25 cellular contexts compared by ENCODE assay signal in genomic region chr5:7827602-7828001, GRCh38. TPM values are rescaled to one million over a fixed set of nuclear protein-coding genes. Genes with fewer than 3 reads are reported as not detected.
DNase-seq lines count a peak whose midpoint lies in the region; ATAC-seq, FAIRE-seq and TF ChIP-seq lines count a peak whose summit lies in the region.
"Had no signal": no experiment of that assay in that cellular context is flagged by ENCODE, and none has a peak within 500 bp of the region (broad histone marks: within the 10 kb centered on the region; RNA-seq: fewer than 3 reads in every experiment).

No MANE protein-coding gene starts in this region.

- TF ChIP-seq CTCF in A673 (conservative IDR thresholded peaks at IDR 0.05; ENCODE audit: low read depth, low read length) (peak; percentile 45; the same call in 1 of the 2 replicates), astrocyte (IDR thresholded peaks at IDR 0.05; ENCODE audit: insufficient read depth, low read depth, low read length) (peak; percentile 36), right lobe of liver (IDR thresholded peaks at IDR 0.05) (no peak)

- H3K36me3 ChIP-seq in A673 (ENCODE audit: insufficient read depth, low read length, poor library complexity, severe bottlenecking) (no peaks in the 10 kb centered on the region), GM23248 (ENCODE audit: low read depth) (no peaks in the 10 kb centered on the region), astrocyte (ENCODE audit: insufficient read depth, low read length) (no peaks in the 10 kb centered on the region), right lobe of liver (no peaks in the 10 kb centered on the region)

- no peaks in the 10 kb centered on the region for H3K79me2 ChIP-seq in GM23248 (ENCODE audit: insufficient read depth)
- H3K79me2 ChIP-seq in astrocyte (ENCODE audit: insufficient read depth, low read length), result no peaks in the 10 kb centered on the region

- POLR2A ChIA-PET in A673 (lab: Charles Lee; ENCODE audit: low non-redundant PET), result no interaction called here

- H3K9me2 ChIP-seq in GM23248 (ENCODE audit: insufficient read depth), result no peaks in the 10 kb centered on the region

- no peaks in the 10 kb centered on the region for H3K4me1 Mint-ChIP-seq in astrocyte (ENCODE audit: low read depth, unreplicated experiment)
- H3K4me1 Mint-ChIP-seq: activated naive CD8-positive, alpha-beta T cell treated with anti-CD3 and anti-CD28 coated beads for 36 hours; naive thymus-derived CD8-positive, alpha-beta T cell; stimulated activated effector memory CD8-positive, alpha-beta T cell treated with anti-CD3 and anti-CD28 coated beads, Interleukin-12 subunit alpha, Interleukin-12 subunit beta, amount 100 ng/mL, for 72 hours had no signal

- no peaks in the 10 kb centered on the region for H3K9me3 ChIP-seq in A673 (ENCODE audit: low read depth, low read length, poor library complexity, severe bottlenecking)
- H3K9me3 ChIP-seq in GM23248 (ENCODE audit: low read depth), result no peaks in the 10 kb centered on the region
- H3K9me3 ChIP-seq in astrocyte (ENCODE audit: insufficient read depth, low read depth, low read length), result no peaks in the 10 kb centered on the region
- H3K9me3 ChIP-seq in right lobe of liver, result no peaks in the 10 kb centered on the region

- in situ Hi-C loops in GM23248 (cut with MboI), result no loop called here

- TF ChIP-seq POLR2A in right lobe of liver (IDR thresholded peaks at IDR 0.05), result no peak

- H2AFZ ChIP-seq in GM23248 (no peak overlapping the region), astrocyte (ENCODE audit: low read depth, low read length) (no peak overlapping the region)

- H3K4me3 Mint-ChIP-seq in astrocyte (ENCODE audit: unreplicated experiment), result no peak overlapping the region
- H3K4me3 Mint-ChIP-seq: activated naive CD8-positive, alpha-beta T cell treated with anti-CD3 and anti-CD28 coated beads for 36 hours; CD8-positive, alpha-beta T cell; naive thymus-derived CD8-positive, alpha-beta T cell; stimulated activated effector memory CD8-positive, alpha-beta T cell treated with anti-CD3 and anti-CD28 coated beads, Interleukin-12 subunit alpha, Interleukin-12 subunit beta, amount 100 ng/mL, for 72 hours had no signal

- H3K36me3 Mint-ChIP-seq in astrocyte (ENCODE audit: low read depth, unreplicated experiment), result no peaks in the 10 kb centered on the region
- H3K36me3 Mint-ChIP-seq: activated naive CD8-positive, alpha-beta T cell treated with anti-CD3 and anti-CD28 coated beads for 36 hours; CD8-positive, alpha-beta T cell; naive thymus-derived CD8-positive, alpha-beta T cell; stimulated activated effector memory CD8-positive, alpha-beta T cell treated with anti-CD3 and anti-CD28 coated beads, Interleukin-12 subunit alpha, Interleukin-12 subunit beta, amount 100 ng/mL, for 72 hours had no signal

- intact Hi-C loops in A673 (cut with micrococcal nuclease; ENCODE audit: unreplicated experiment), result no loop called here
- intact Hi-C loops in right lobe of liver (cut with DNase I), result no loop called here

- H3K4me2 ChIP-seq in GM23248 (ENCODE audit: unreplicated experiment) (no peak overlapping the region), astrocyte (ENCODE audit: low read length) (no peak overlapping the region)

- WGBS in GM23248 (ENCODE audit: low coverage in 1 of 2, low lambda C conversion rate in 2 of 2, missing lambda C conversion rate in 2 of 2), 2 experiments, result 2 to 3% methylated on average over 6 of the region's 6 CpGs
- WGBS in right lobe of liver (ENCODE audit: insufficient coverage, low coverage, low lambda C conversion rate, missing lambda C conversion rate), result 54% methylated on average over 6 of the region's 6 CpGs

- CTCF ChIA-PET in A673 (lab: Charles Lee), result interaction anchor here (0.6 kb wide), 1 partner anchor 47 kb away, joined by 3 read pairs; no protein-coding TSS in a partner anchor

- H3K9ac ChIP-seq in GM23248 (no peak overlapping the region), astrocyte (ENCODE audit: low read length) (no peak overlapping the region)

- no peaks in the 10 kb centered on the region for H3F3A ChIP-seq in GM23248 (ENCODE audit: insufficient read depth)

- BruUV-seq in A673 (replicated peaks; lab: Mats Ljungman, UMichigan), result no TSS peak

- H3K4me3 ChIP-seq in A673 (ENCODE audit: low read depth, low read length, poor library complexity, severe bottlenecking) (no peak overlapping the region), GM23248 (no peak overlapping the region), astrocyte (ENCODE audit: insufficient read depth, low read depth, low read length) (no peak overlapping the region), right lobe of liver (no peak overlapping the region)
- H3K4me3 ChIP-seq: GM12878 had no signal

- ATAC-seq in right lobe of liver, result no peak
- no peak for ATAC-seq in GM19397 (IDR thresholded peaks at IDR 0.05; ENCODE audit: unreplicated experiment)
- ATAC-seq: CD8-positive, alpha-beta T cell; GM12878; naive thymus-derived CD8-positive, alpha-beta T cell; stimulated activated effector memory CD8-positive, alpha-beta T cell treated with anti-CD3 and anti-CD28 coated beads, Interleukin-12 subunit alpha, Interleukin-12 subunit beta, amount 100 ng/mL, for 72 hours had no signal

- H3K27ac Mint-ChIP-seq in astrocyte (ENCODE audit: unreplicated experiment), result no peak overlapping the region
- H3K27ac Mint-ChIP-seq: activated naive CD8-positive, alpha-beta T cell treated with anti-CD3 and anti-CD28 coated beads for 36 hours; CD8-positive, alpha-beta T cell; stimulated activated effector memory CD8-positive, alpha-beta T cell treated with anti-CD3 and anti-CD28 coated beads, Interleukin-12 subunit alpha, Interleukin-12 subunit beta, amount 100 ng/mL, for 72 hours had no signal

- no peak for FAIRE-seq in astrocyte (lab: Jason Lieb, UNC)
- FAIRE-seq: bronchial epithelial cell, GM12878 had no signal

- H3K27ac ChIP-seq in A673 (ENCODE audit: low read depth, low read length, poor library complexity, severe bottlenecking) (no peak overlapping the region), GM23248 (no peak overlapping the region), astrocyte (ENCODE audit: low read depth, low read length) (no peak overlapping the region), right lobe of liver (no peak overlapping the region)
- H3K27ac ChIP-seq: RWPE1 had no signal

- H4K20me1 ChIP-seq in GM23248 (ENCODE audit: insufficient read depth) (no peaks in the 10 kb centered on the region), astrocyte (ENCODE audit: insufficient read depth, low read length) (no peaks in the 10 kb centered on the region)

- peak; percentile 25 for DNase-seq in A673 (ENCODE audit: low spot score)
- peak; percentile 65 for DNase-seq in GM23248
- DNase-seq in astrocyte (ENCODE audit: low read depth), result no peak
- DNase-seq in fibroblast of peridontal ligament (ENCODE audit: extremely low read depth), result peak; percentile 73
- no peak for DNase-seq in right lobe of liver
- DNase-seq in KG1 (lab: John Stamatoyannopoulos, UW), result no peak
- DNase-seq in activated effector memory CD4-positive, alpha-beta T cell treated with Interleukin-2 at 50 U/mL for 16 hours, result no peak
- DNase-seq: activated CD4-positive, alpha-beta T cell treated with anti-CD3 and anti-CD28 coated beads for 1 hour; activated naive CD8-positive, alpha-beta T cell treated with anti-CD3 and anti-CD28 coated beads for 36 hours; CD8-positive, alpha-beta T cell; DMS153; mesendoderm; naive thymus-derived CD8-positive, alpha-beta T cell; NCI-H2029 treated with DMSO at 0.1 percent for 48 hours had no signal

- no peaks in the 10 kb centered on the region for H3K4me1 ChIP-seq in A673 (ENCODE audit: insufficient read depth, low read length, poor library complexity, severe bottlenecking)
- no peaks in the 10 kb centered on the region for H3K4me1 ChIP-seq in GM23248 (ENCODE audit: insufficient read depth)
- no peaks in the 10 kb centered on the region for H3K4me1 ChIP-seq in astrocyte (ENCODE audit: insufficient read depth, low read length)
- no peaks in the 10 kb centered on the region for H3K4me1 ChIP-seq in right lobe of liver

- H3K27me3 ChIP-seq in A673 (replicated peaks; ENCODE audit: insufficient read depth, low read depth, low read length, poor library complexity), result peaks cover 18% of the 10 kb centered on the region
- peaks cover 10% of the 10 kb centered on the region; the same call in 1 of the 2 replicates for H3K27me3 ChIP-seq in GM23248 (replicated peaks; ENCODE audit: insufficient read depth)
- no peaks in the 10 kb centered on the region for H3K27me3 ChIP-seq in astrocyte (ENCODE audit: insufficient read depth, low read length)
- H3K27me3 ChIP-seq in right lobe of liver, result no peaks in the 10 kb centered on the region

- H3K27me3 Mint-ChIP-seq in astrocyte (ENCODE audit: low read depth, unreplicated experiment), result peaks cover 7% of the 10 kb centered on the region
- H3K27me3 Mint-ChIP-seq: activated naive CD8-positive, alpha-beta T cell treated with anti-CD3 and anti-CD28 coated beads for 36 hours had no signal

- no peaks in the 10 kb centered on the region for H3K9me3 Mint-ChIP-seq in astrocyte (ENCODE audit: unreplicated experiment)
- H3K9me3 Mint-ChIP-seq: activated naive CD8-positive, alpha-beta T cell treated with anti-CD3 and anti-CD28 coated beads for 36 hours; CD8-positive, alpha-beta T cell; naive thymus-derived CD8-positive, alpha-beta T cell; stimulated activated effector memory CD8-positive, alpha-beta T cell treated with anti-CD3 and anti-CD28 coated beads, Interleukin-12 subunit alpha, Interleukin-12 subunit beta, amount 100 ng/mL, for 72 hours had no signal

RNA-seq across cellular contexts. Expression of gene CFAP90, which starts 23.3 kb away (rescaled TPM):
- total RNA-seq in A673 (2021) (not detected in 2 replicates), astrocyte (0.64 and 0.84 TPM in 2 replicates), right lobe of liver (under 1 TPM in 4 of 6 experiments, not detected in 2; 0.10 to 0.64 (median 0.41) TPM)
- 0.32 TPM in 1 of 2 replicates, not detected in the other for total RNA-seq in GM23248 (2014; rRNA removed; shearing (Covaris generic))
- polyA plus RNA-seq in GM23248 (2016; fragmentation: Nextera tagmentation; extraction: Ambion mirVana), result 0.10 and 0.19 TPM in 2 replicates
- total RNA-seq: A172; activated naive CD8-positive, alpha-beta T cell treated with anti-CD3 and anti-CD28 coated beads for 36 hours; bronchial epithelial cell; CD8-positive, alpha-beta T cell; dermis microvascular lymphatic vessel endothelial cell; GM12878; H4; LHCN-M2; naive thymus-derived CD8-positive, alpha-beta T cell; NCI-H460; osteocyte had no signal
- polyA plus RNA-seq: GM12878; naive thymus-derived CD8-positive, alpha-beta T cell had no signal

RNA-seq across cellular contexts. Expression of gene FASTKD3, which starts 41.2 kb away (rescaled TPM):
- 13.2 and 16.8 TPM in 2 replicates for total RNA-seq in A673 (2021)
- total RNA-seq in GM23248 (2014; rRNA removed; shearing (Covaris generic)), result 9.3 and 23.9 TPM in 2 replicates
- polyA plus RNA-seq in GM23248 (2016; fragmentation: Nextera tagmentation; extraction: Ambion mirVana), result 9.1 and 10.6 TPM in 2 replicates
- total RNA-seq in astrocyte, result 8.1 and 10.7 TPM in 2 replicates
- 1 to 10 TPM; 3.8 to 9.6 (median 6.1) TPM for total RNA-seq in right lobe of liver

RNA-seq across cellular contexts. Expression of gene MTRR, which starts 41.3 kb away (rescaled TPM):
- total RNA-seq in A673 (2021), result 44.4 and 57.1 TPM in 2 replicates
- total RNA-seq in GM23248 (2014; rRNA removed; shearing (Covaris generic)), result 29.3 and 44.0 TPM in 2 replicates
- polyA plus RNA-seq in GM23248 (2016; fragmentation: Nextera tagmentation; extraction: Ambion mirVana), result 27.4 and 27.6 TPM in 2 replicates
- total RNA-seq in astrocyte, result 32.2 and 38.5 TPM in 2 replicates
- total RNA-seq in right lobe of liver, result 10 to 100 TPM; 31.5 to 42.1 (median 36.7) TPM

Comparison
In these comparisons a context has a peak if more than half of its experiments do, and no peak if none do; other contexts are left out.
1. DNase-seq: peak in A673 (single experiment), GM23248 (single experiment) and fibroblast of peridontal ligament (single experiment); none in astrocyte (single experiment), right lobe of liver (0 of 3), KG1 (single experiment) and activated effector memory CD4-positive, alpha-beta T cell treated with Interleukin-2 at 50 U/mL for 16 hours (single experiment).
2. CTCF ChIP-seq: peak in A673 (single experiment) and astrocyte (single experiment); none in right lobe of liver (0 of 4).